ENCODE assay signal across 10 cellular contexts in genomic region chr22:37416806-37417205, GRCh38. TPM values are rescaled to one million over a fixed set of nuclear protein-coding genes. Genes with fewer than 3 reads are reported as not detected.
DNase-seq lines count a peak whose midpoint lies in the region; ATAC-seq and TF ChIP-seq lines count a peak whose summit lies in the region.
"Had no signal": no experiment of that assay in that cellular context is flagged by ENCODE, and none has a peak within 500 bp of the region (broad histone marks: within the 10 kb centered on the region; RNA-seq: fewer than 3 reads in every experiment).

No MANE protein-coding gene starts in this region.

- ATAC-seq in activated naive CD4-positive, alpha-beta T cell treated with anti-CD3 and anti-CD28 coated beads, Interleukin-2, amount 50 U/mL, for 72 hours, result peak; percentile 42 to 79
- ATAC-seq in GM18909 (IDR thresholded peaks at IDR 0.05; ENCODE audit: poor library complexity, unreplicated experiment) (no peak), HG03039 (IDR thresholded peaks at IDR 0.05; ENCODE audit: unreplicated experiment) (no peak)
- ATAC-seq: left lobe of liver had no signal

- H3K4me3 Mint-ChIP-seq in nephron progenitor cell, result no peak overlapping the region

- TF ChIP-seq POLR2A in NB4 (IDR thresholded peaks at IDR 0.05; ENCODE audit: extremely low read depth, insufficient read length), result no peak

- H3K27ac Mint-ChIP-seq in activated naive CD4-positive, alpha-beta T cell treated with anti-CD3 and anti-CD28 coated beads, Interleukin-2, amount 50 U/mL, for 72 hours, result peak overlapping the region; percentile 32 to 43
- H3K27ac Mint-ChIP-seq in nephron progenitor cell, result no peak overlapping the region
- H3K27ac Mint-ChIP-seq: H9 had no signal

- peaks cover 77% of the 10 kb centered on the region for H3K27me3 Mint-ChIP-seq in nephron progenitor cell (ENCODE audit: low read depth, poor library complexity)

- H3K4me1 Mint-ChIP-seq in nephron progenitor cell, result peaks cover 24% of the 10 kb centered on the region

- TF ChIP-seq CTCF in NB4 (IDR thresholded peaks at IDR 0.05; ENCODE audit: low read depth, low read length) (no peak), nephron progenitor cell (IDR thresholded peaks at IDR 0.05) (no peak)

- no peak overlapping the region for H3K4me3 ChIP-seq in NB4 (ENCODE audit: low read depth, low read length)

- H3K36me3 Mint-ChIP-seq in activated naive CD4-positive, alpha-beta T cell treated with anti-CD3 and anti-CD28 coated beads, Interleukin-2, amount 50 U/mL, for 72 hours, result peaks cover 0 to 5% of the 10 kb centered on the region in 2 donors
- no peaks in the 10 kb centered on the region for H3K36me3 Mint-ChIP-seq in nephron progenitor cell (ENCODE audit: low read depth)

- DNase-seq in NCI-H1092 treated with DMSO at 0.1 percent for 48 hours (lab: John Stamatoyannopoulos, UW) (peak; percentile 32), NCI-H1092 (lab: John Stamatoyannopoulos, UW) (no peak), NB4 (ENCODE audit: low read depth) (peak; percentile 73), nephron progenitor cell (peak; percentile 39), NCI-H187 (lab: John Stamatoyannopoulos, UW) (no peak)
- no peak for DNase-seq in activated naive CD4-positive, alpha-beta T cell treated with anti-CD3 and anti-CD28 coated beads, Interleukin-2, amount 50 U/mL, for 72 hours (ENCODE audit: low spot score in 2 of 2)
- DNase-seq: H9 had no signal

- H3K9me3 Mint-ChIP-seq in activated naive CD4-positive, alpha-beta T cell treated with anti-CD3 and anti-CD28 coated beads, Interleukin-2, amount 50 U/mL, for 72 hours, result no peaks in the 10 kb centered on the region
- H3K9me3 Mint-ChIP-seq in nephron progenitor cell, result no peaks in the 10 kb centered on the region
- H3K9me3 Mint-ChIP-seq: H9 had no signal

RNA-seq across cellular contexts. Expression of gene ELFN2, which starts 10.5 kb away (rescaled TPM):
- total RNA-seq in activated naive CD4-positive, alpha-beta T cell treated with anti-CD3 and anti-CD28 coated beads, Interleukin-2, amount 50 U/mL, for 72 hours, result 1 to 10 TPM in 1 of 2 donors, under 1 TPM in 1; 0.41 to 2.0 TPM

Comparison
In these comparisons a context has a peak if more than half of its experiments do, and no peak if none do; other contexts are left out.
1. DNase-seq: peak in NCI-H1092 treated with DMSO at 0.1 percent for 48 hours (single experiment), NB4 (single experiment) and nephron progenitor cell (single experiment); none in NCI-H1092 (single experiment), activated naive CD4-positive, alpha-beta T cell treated with anti-CD3 and anti-CD28 coated beads, Interleukin-2, amount 50 U/mL, for 72 hours (0 of 2) and NCI-H187 (0 of 2).
2. ATAC-seq: peak in activated naive CD4-positive, alpha-beta T cell treated with anti-CD3 and anti-CD28 coated beads, Interleukin-2, amount 50 U/mL, for 72 hours (2 of 2); none in GM18909 (single experiment) and HG03039 (single experiment).